Comparison of ENCODE assay signal across 36 cellular contexts in genomic region chr15:38312190-38312589, GRCh38.
"Had no signal": no experiment of that assay in that cellular context is flagged by ENCODE, and none has a peak within 500 bp of the region (broad histone marks: within the 10 kb centered on the region; RNA-seq: fewer than 3 reads in every experiment).

No MANE protein-coding gene starts in this region.

- H3K36me3 ChIP-seq: brain microvascular endothelial cell, Peyer's patch had no signal

- H3K4me3 Mint-ChIP-seq: activated CD8-positive, alpha-beta T cell treated with anti-CD3 and anti-CD28 coated beads for 36 hours; activated naive CD8-positive, alpha-beta T cell treated with anti-CD3 and anti-CD28 coated beads for 36 hours; activated T-cell treated with anti-CD3 and anti-CD28 coated beads, Interleukin-2, amount 50 U/mL, for 72 hours; activated T-helper 17 cell treated with anti-CD3 and anti-CD28 coated beads, Interleukin-2, amount 50 U/mL, for 72 hours had no signal

- H3K27me3 ChIP-seq: brain microvascular endothelial cell, Peyer's patch, SJSA1 had no signal

- H3K9me3 ChIP-seq: Peyer's patch, SJSA1 had no signal

- H3K27ac Mint-ChIP-seq: activated CD8-positive, alpha-beta T cell treated with anti-CD3 and anti-CD28 coated beads for 36 hours; activated naive CD8-positive, alpha-beta T cell treated with anti-CD3 and anti-CD28 coated beads for 36 hours; activated T-cell treated with anti-CD3 and anti-CD28 coated beads, Interleukin-2, amount 50 U/mL, for 72 hours; activated T-helper 17 cell treated with anti-CD3 and anti-CD28 coated beads, Interleukin-2, amount 50 U/mL, for 72 hours had no signal

- ATAC-seq: activated CD8-positive, alpha-beta T cell treated with anti-CD3 and anti-CD28 coated beads for 36 hours; activated T-cell treated with anti-CD3 and anti-CD28 coated beads, Interleukin-2, amount 50 U/mL, for 72 hours; activated T-helper 17 cell treated with anti-CD3 and anti-CD28 coated beads, Interleukin-2, amount 50 U/mL, for 72 hours; PC-3; SK-N-SH treated with all-trans-retinoic acid at 6 μM for 48 hours had no signal

- DNase-seq: activated CD4-positive, alpha-beta T cell treated with anti-CD3 and anti-CD28 coated beads for 1 hour; activated CD4-positive, alpha-beta T cell treated with anti-CD3 and anti-CD28 coated beads for 48 hours; activated CD4-positive, alpha-beta T cell treated with anti-CD3 and anti-CD28 coated beads, Interleukin-2, amount 50 U/mL, for 4 hours; activated CD4-positive, CD25-positive, alpha-beta regulatory T cell; activated CD8-positive, alpha-beta T cell treated with anti-CD3 and anti-CD28 coated beads for 36 hours; activated effector memory CD4-positive, alpha-beta T cell treated with anti-CD3 and anti-CD28 coated beads, Interleukin-2, amount 50 U/mL, for 16 hours; activated naive CD4-positive, alpha-beta T cell; activated naive CD4-positive, alpha-beta T cell treated with anti-CD3 and anti-CD28 coated beads, Interleukin-2, amount 50 U/mL, for 16 hours; activated naive CD8-positive, alpha-beta T cell treated with anti-CD3 and anti-CD28 coated beads for 36 hours; activated T-cell treated with anti-CD3 and anti-CD28 coated beads, Interleukin-2, amount 50 U/mL, for 1 hour; activated T-cell treated with anti-CD3 and anti-CD28 coated beads, Interleukin-2, amount 50 U/mL, for 72 hours; amniotic stem cell; aorta; brain microvascular endothelial cell; central memory CD4-positive, alpha-beta T cell; Karpas-422; NCI-H1105 treated with DMSO at 0.1 percent for 48 hours; NCI-H1436 treated with DMSO at 0.1 percent for 48 hours; NCI-H1694 treated with DMSO at 0.1 percent for 48 hours; NCI-H2029; NCI-H345; NCI-H524 treated with DMSO at 0.1 percent for 48 hours; NCI-H748 treated with DMSO at 0.1 percent for 48 hours; NK-92 treated with Interleukin-12 subunit alpha and Interleukin-12 subunit beta, amount 100 ng/mL, for 24 hours; PC-3; Peyer's patch; RPMI8226; SHP77 treated with DMSO at 0.1 percent for 48 hours; SW 1271; T-helper 1 cell; T-helper 2 cell; T-helper 9 cell had no signal

- H3K4me3 ChIP-seq: Peyer's patch, SJSA1 had no signal

- H3K9me3 Mint-ChIP-seq: activated CD8-positive, alpha-beta T cell treated with anti-CD3 and anti-CD28 coated beads for 36 hours; activated naive CD8-positive, alpha-beta T cell treated with anti-CD3 and anti-CD28 coated beads for 36 hours; activated T-cell treated with anti-CD3 and anti-CD28 coated beads, Interleukin-2, amount 50 U/mL, for 72 hours; activated T-helper 17 cell treated with anti-CD3 and anti-CD28 coated beads, Interleukin-2, amount 50 U/mL, for 72 hours had no signal

- H3K27ac ChIP-seq: brain microvascular endothelial cell, Peyer's patch, SJSA1, VCaP had no signal

- H3K4me1 ChIP-seq: Peyer's patch, SJSA1 had no signal
